Comparison of ENCODE assay signal across 20 cellular contexts in the genomic region with DNA sequence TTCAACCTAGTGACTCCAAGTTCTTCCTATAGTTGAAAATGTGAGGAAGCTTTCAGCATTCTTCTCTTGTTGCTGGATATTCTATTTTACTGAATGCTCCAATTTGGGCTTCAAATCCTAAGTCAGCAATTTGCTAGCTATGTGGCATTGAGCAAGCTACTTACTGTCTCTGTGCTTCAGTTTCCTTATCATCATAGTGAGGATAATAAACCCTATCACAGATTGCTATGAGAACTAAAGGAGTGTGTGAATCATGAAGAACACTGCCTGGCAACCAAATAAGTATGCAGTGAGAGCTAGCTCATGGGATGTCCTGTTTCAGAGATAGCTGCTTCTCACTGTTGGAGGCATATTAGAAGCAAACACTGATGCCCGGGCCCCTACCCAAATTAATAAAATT.
DNase-seq lines count a peak whose midpoint lies in the region; ATAC-seq and TF ChIP-seq lines count a peak whose summit lies in the region.
"Had no signal": no experiment of that assay in that cellular context is flagged by ENCODE, and none has a peak within 500 bp of the region (broad histone marks: within the 10 kb centered on the region; RNA-seq: fewer than 3 reads in every experiment).

No MANE protein-coding gene starts in this region.

- H3K27ac ChIP-seq in neuronal stem cell (replicated peaks; ENCODE audit: low read length) (no peak overlapping the region), dorsolateral prefrontal cortex (no peak overlapping the region), left lung (no peak overlapping the region)
- H3K27ac ChIP-seq: colonic mucosa, epithelial cell of prostate, parathyroid adenoma, PC-9 had no signal

- H3K23ac ChIP-seq in neuronal stem cell (ENCODE audit: low read depth, low read length, poor library complexity): no peak overlapping the region

- H3K36me3 Mint-ChIP-seq in activated T-cell treated with anti-CD3 and anti-CD28 coated beads, Interleukin-2, amount 50 U/mL, for 4 hours (ENCODE audit: insufficient read depth): no peaks in the 10 kb centered on the region

- no peaks in the 10 kb centered on the region for H3K27me3 Mint-ChIP-seq in activated T-cell treated with anti-CD3 and anti-CD28 coated beads, Interleukin-2, amount 50 U/mL, for 4 hours (ENCODE audit: low read depth)
- H3K27me3 Mint-ChIP-seq: activated CD8-positive, alpha-beta T cell treated with anti-CD3 and anti-CD28 coated beads for 36 hours had no signal

- H2AFZ ChIP-seq in neuronal stem cell (ENCODE audit: low read length): peak overlapping the region; percentile 15
- H2AFZ ChIP-seq: parathyroid adenoma, PC-9 had no signal

- no peak overlapping the region for H3K4me3 Mint-ChIP-seq in activated T-cell treated with anti-CD3 and anti-CD28 coated beads, Interleukin-2, amount 50 U/mL, for 4 hours
- H3K4me3 Mint-ChIP-seq: activated CD8-positive, alpha-beta T cell treated with anti-CD3 and anti-CD28 coated beads for 36 hours had no signal

- WGBS in neuronal stem cell (ENCODE audit: extremely low coverage in 2 of 2, insufficient read length in 2 of 2, insufficient replicate concordance in 1 of 2), 2 donors: no CpG with 5 or more reads among the region's 1 CpG

- TF ChIP-seq CTCF in dorsolateral prefrontal cortex (IDR thresholded peaks at IDR 0.05 in 54 of 56, conservative IDR thresholded peaks at IDR 0.05 in 2 of 56; ENCODE audit: low read depth in 1 of 56, partially characterized antibody in 56 of 56): no peak
- no peak for TF ChIP-seq CTCF in left lung (IDR thresholded peaks at IDR 0.05)

- intact Hi-C loops in dorsolateral prefrontal cortex (cut with DNase I): no loop called here
- intact Hi-C loops in left lung (cut with DNase I): no loop called here

- no peak overlapping the region for H2BK5ac ChIP-seq in neuronal stem cell (ENCODE audit: low read length)

- no peaks in the 10 kb centered on the region for H3K79me1 ChIP-seq in neuronal stem cell (ENCODE audit: low read depth, low read length)

- no peaks in the 10 kb centered on the region for H3K27me3 ChIP-seq in neuronal stem cell (ENCODE audit: control insufficient read depth in 3 of 3, insufficient read depth in 3 of 3, low read depth in 1 of 3, low read length in 3 of 3)
- H3K27me3 ChIP-seq in dorsolateral prefrontal cortex: peaks cover 0 to 3% (median 0%) of the 10 kb centered on the region in 45 donors
- no peaks in the 10 kb centered on the region for H3K27me3 ChIP-seq in left lung
- H3K27me3 ChIP-seq: BLaER1 treated with 17β-estradiol and CSF1 and Interleukin-3, amounts not matched to agents 10 nM and 100 nM; colonic mucosa had no signal

- H3K4me2 ChIP-seq in neuronal stem cell (ENCODE audit: insufficient read depth, low read length, poor library complexity, severe bottlenecking): no peak overlapping the region
- H3K4me2 ChIP-seq: PC-9 had no signal

- DNase-seq in EL (peak; percentile 48), RPMI7951 (ENCODE audit: low read depth) (peak; percentile 69), fibroblast of gingiva (ENCODE audit: low read depth) (peak; percentile 37), neuronal stem cell (ENCODE audit: low spot score) (no peak), dorsolateral prefrontal cortex (no peak), left lung (no peak)
- DNase-seq in activated T-cell treated with anti-CD3 and anti-CD28 coated beads, Interleukin-2, amount 50 U/mL, for 4 hours: no peak
- DNase-seq: activated CD8-positive, alpha-beta T cell treated with anti-CD3 and anti-CD28 coated beads for 36 hours; amniotic stem cell; colonic mucosa; left ventricle myocardium superior; NCI-H2081 treated with DMSO at 0.1 percent for 48 hours; NCI-H69; PC-9; stimulated activated CD4-positive, alpha-beta T cell treated with anti-CD3 and anti-CD28 coated beads, Interleukin-4, amount 100 ng/mL, for 24 hours; stimulated activated CD8-positive, alpha-beta memory T cell treated with anti-CD3 and anti-CD28 coated beads, Interleukin-4, amount 100 ng/mL, for 48 hours had no signal

- H3K4me1 ChIP-seq in neuronal stem cell (ENCODE audit: control insufficient read depth in 2 of 2, insufficient read depth in 1 of 2, low read depth in 1 of 2, low read length in 2 of 2) (peaks cover 0 to 2% of the 10 kb centered on the region in 2 donors), left lung (no peaks in the 10 kb centered on the region)
- H3K4me1 ChIP-seq: colonic mucosa, parathyroid adenoma had no signal

- H3K4me3 ChIP-seq in neuronal stem cell (ENCODE audit: low read length in 2 of 2): no peak overlapping the region
- H3K4me3 ChIP-seq in dorsolateral prefrontal cortex: no peak overlapping the region
- no peak overlapping the region for H3K4me3 ChIP-seq in left lung
- H3K4me3 ChIP-seq: BLaER1 treated with 17β-estradiol and CSF1 and Interleukin-3, amounts not matched to agents 10 nM and 100 nM; colonic mucosa; PC-9 had no signal

- ATAC-seq in activated T-cell treated with anti-CD3 and anti-CD28 coated beads, Interleukin-2, amount 50 U/mL, for 4 hours: no peak
- no peak for ATAC-seq in left lung
- no peak for ATAC-seq in GM18868 (IDR thresholded peaks at IDR 0.05; ENCODE audit: unreplicated experiment)
- ATAC-seq: activated CD8-positive, alpha-beta T cell treated with anti-CD3 and anti-CD28 coated beads for 36 hours; left ventricle myocardium superior had no signal

- no peak overlapping the region for H3K9ac ChIP-seq in neuronal stem cell (ENCODE audit: low read depth, low read length, poor library complexity)
- H3K9ac ChIP-seq: BLaER1 treated with 17β-estradiol and CSF1 and Interleukin-3, amounts not matched to agents 10 nM and 100 nM; parathyroid adenoma had no signal

- no peak overlapping the region for H3K4ac ChIP-seq in neuronal stem cell (ENCODE audit: low read length)

- H3K4me1 Mint-ChIP-seq in activated T-cell treated with anti-CD3 and anti-CD28 coated beads, Interleukin-2, amount 50 U/mL, for 4 hours (ENCODE audit: low read depth): no peaks in the 10 kb centered on the region

- H4K91ac ChIP-seq in neuronal stem cell (ENCODE audit: low read depth, low read length, poor library complexity): no peak overlapping the region

- no peak overlapping the region for H2BK12ac ChIP-seq in neuronal stem cell (ENCODE audit: low read length)

- H2BK120ac ChIP-seq in neuronal stem cell (ENCODE audit: low read depth, low read length): no peak overlapping the region

- no peak overlapping the region for H3K18ac ChIP-seq in neuronal stem cell (ENCODE audit: low read length)

- no peak overlapping the region for H2BK15ac ChIP-seq in neuronal stem cell (ENCODE audit: low read length)

- H4K8ac ChIP-seq in neuronal stem cell (ENCODE audit: low read depth, low read length): no peak overlapping the region

- H3K9me3 Mint-ChIP-seq in activated T-cell treated with anti-CD3 and anti-CD28 coated beads, Interleukin-2, amount 50 U/mL, for 4 hours: no peaks in the 10 kb centered on the region
- H3K9me3 Mint-ChIP-seq: activated CD8-positive, alpha-beta T cell treated with anti-CD3 and anti-CD28 coated beads for 36 hours had no signal

- no peaks in the 10 kb centered on the region for H3K36me3 ChIP-seq in neuronal stem cell (replicated peaks in 1 of 2; ENCODE audit: control insufficient read depth in 2 of 2, insufficient read depth in 2 of 2, low read length in 2 of 2)
- no peaks in the 10 kb centered on the region for H3K36me3 ChIP-seq in left lung
- H3K36me3 ChIP-seq: BLaER1 treated with 17β-estradiol and CSF1 and Interleukin-3, amounts not matched to agents 10 nM and 100 nM; colonic mucosa had no signal

- H3K14ac ChIP-seq in neuronal stem cell (ENCODE audit: low read length): no peak overlapping the region

- H3K9me3 ChIP-seq in neuronal stem cell (replicated peaks in 1 of 2; ENCODE audit: control insufficient read depth in 2 of 2, insufficient read depth in 1 of 2, low read depth in 1 of 2, low read length in 2 of 2) (no peaks in the 10 kb centered on the region), left lung (peaks cover 0 to under 1% of the 10 kb centered on the region in 2 donors)
- H3K9me3 ChIP-seq: colonic mucosa had no signal

- no peak overlapping the region for H2AK5ac ChIP-seq in neuronal stem cell (ENCODE audit: low read depth, low read length)

Comparison
In these comparisons a context has a peak if more than half of its experiments do, and no peak if none do; other contexts are left out.
1. DNase-seq: peak in EL (single experiment), RPMI7951 (single experiment) and fibroblast of gingiva (single experiment); none in neuronal stem cell (single experiment), activated T-cell treated with anti-CD3 and anti-CD28 coated beads, Interleukin-2, amount 50 U/mL, for 4 hours (single experiment), dorsolateral prefrontal cortex (0 of 10) and left lung (0 of 2).